Comparison of ENCODE assay signal across 8 cellular contexts in the genomic region with DNA sequence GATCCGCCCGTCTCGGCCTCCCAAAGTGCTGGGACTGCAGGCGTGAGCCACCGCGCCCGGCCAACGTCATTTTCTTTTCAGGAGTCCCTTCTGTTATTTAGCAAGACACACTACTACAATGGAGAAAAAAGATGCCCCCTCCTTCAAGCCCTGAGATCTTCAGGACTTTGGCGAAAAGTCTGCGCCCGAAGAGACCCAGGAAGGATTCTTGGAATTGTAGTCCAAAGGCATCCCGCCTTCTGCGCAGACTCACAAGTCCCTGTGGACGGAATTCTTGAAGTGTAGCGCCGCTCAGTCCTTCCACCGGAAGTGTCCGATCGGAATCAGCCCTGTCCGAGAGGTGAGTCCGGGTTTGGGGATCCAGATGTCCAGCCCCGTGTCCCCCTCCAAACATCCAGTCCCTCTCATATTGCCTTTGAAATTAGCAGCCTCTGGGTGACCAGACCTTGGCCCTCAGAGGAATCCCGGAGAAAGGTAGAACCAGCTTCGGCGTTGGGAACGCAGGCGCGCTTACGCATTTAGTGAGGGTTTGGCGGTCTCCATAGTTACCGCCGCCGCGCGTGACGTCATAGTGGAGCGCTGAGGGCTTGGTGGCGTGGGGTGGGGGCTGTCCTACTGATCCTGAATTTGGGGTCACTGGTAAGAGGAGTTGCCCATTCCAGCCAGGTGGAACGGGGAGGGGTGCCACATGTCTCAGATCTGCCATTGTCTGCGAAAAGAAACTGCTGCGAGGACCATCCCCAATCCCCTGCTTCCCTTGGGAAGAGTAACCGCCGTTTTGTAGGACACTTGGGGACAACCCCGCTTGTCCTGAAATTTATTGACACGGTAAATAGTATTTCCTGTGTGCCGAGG. TPM values are rescaled to one million over a fixed set of nuclear protein-coding genes. Genes with fewer than 3 reads are reported as not detected.
DNase-seq lines count a peak whose midpoint lies in the region; ATAC-seq, FAIRE-seq and TF ChIP-seq lines count a peak whose summit lies in the region.

No MANE protein-coding gene starts in this region.

- CTCF ChIA-PET in activated CD8-positive, alpha-beta memory T cell treated with anti-CD3 and anti-CD28 coated beads, Interleukin-2, amount 10 ng/mL, durations not matched to agents 7 days and 5 days (lab: Charles Lee) = interaction anchor here (1.3 to 1.6 kb wide), 2 partner anchors 16 to 24 kb away, joined by 3 to 4 read pairs; no protein-coding TSS in a partner anchor
- CTCF ChIA-PET in H1 (lab: Charles Lee; ENCODE audit: partially characterized antibody) = no interaction called here

- H3K27me3 Mint-ChIP-seq in activated CD8-positive, alpha-beta memory T cell treated with anti-CD3 and anti-CD28 coated beads, Interleukin-2, amount 10 ng/mL, durations not matched to agents 7 days and 5 days = no peaks in the 10 kb centered on the region
- H3K27me3 Mint-ChIP-seq in memory B cell = no peaks in the 10 kb centered on the region

- H3K36me3 Mint-ChIP-seq in activated CD8-positive, alpha-beta memory T cell treated with anti-CD3 and anti-CD28 coated beads, Interleukin-2, amount 10 ng/mL, durations not matched to agents 7 days and 5 days = peaks cover 6% of the 10 kb centered on the region
- H3K36me3 Mint-ChIP-seq in memory B cell = peaks cover 21% of the 10 kb centered on the region

- H4K91ac ChIP-seq in H1 (replicated peaks; ENCODE audit: insufficient read length, low read length) = no peak overlapping the region

- H3K18ac ChIP-seq in H1 (ENCODE audit: extremely low read depth, low read length) = peak overlapping the region; percentile 33; the same call in 1 of the 2 replicates

- H2BK15ac ChIP-seq in H1 (ENCODE audit: low read length) = 0 out of 2 replicates have a peak overlapping the region, but pooled peaks have one; percentile 6

- H3K79me2 ChIP-seq in H1 (ENCODE audit: control insufficient read depth in 1 of 2, insufficient read depth in 2 of 2, low read length in 2 of 2) = peaks cover 0 to 21% of the 10 kb centered on the region in 2 experiments; a peak in 2 of 4 replicates

- peak overlapping the region; percentile 23; the same call in 1 of the 2 replicates for H4K8ac ChIP-seq in H1 (ENCODE audit: extremely low read depth, insufficient read depth, low read length)

- H3K27me3 ChIP-seq in H1 (replicated peaks in 1 of 4; ENCODE audit: control insufficient read depth in 3 of 4, extremely low read depth in 1 of 4, insufficient read depth in 3 of 4, low read length in 3 of 4) = no peaks in the 10 kb centered on the region

- H2BK20ac ChIP-seq in H1 (ENCODE audit: low read length) = no peak overlapping the region

- TF ChIP-seq RAD21 in H1 (IDR thresholded peaks at IDR 0.05 in 1 of 2, conservative IDR thresholded peaks at IDR 0.05 in 1 of 2; ENCODE audit: low read depth in 2 of 2, low read length in 2 of 2) = no peak

- H4K20me1 ChIP-seq in H1 (replicated peaks in 1 of 2; ENCODE audit: control insufficient read depth in 1 of 2, insufficient read depth in 2 of 2, low read length in 2 of 2) = no peaks in the 10 kb centered on the region

- peak overlapping the region; percentile 83 to 97 (median 90) for H3K4me3 ChIP-seq in H1 (ENCODE audit: extremely low read depth in 1 of 4, insufficient read depth in 2 of 4, low read depth in 3 of 4, low read length in 4 of 4)

- no peak overlapping the region for H3K14ac ChIP-seq in H1 (ENCODE audit: insufficient read length)

- H3K4me2 ChIP-seq in H1 (ENCODE audit: insufficient read depth in 1 of 2, low read depth in 2 of 2, low read length in 2 of 2) = peak overlapping the region; percentile 69 to 87

- H2BK12ac ChIP-seq in H1 (ENCODE audit: low read depth, low read length) = no peak overlapping the region; the same call in 1 of the 2 replicates

- POLR2A ChIA-PET in H1 (lab: Charles Lee; ENCODE audit: partially characterized antibody) = interaction anchor here (0.7 to 1.3 kb wide), 9 partner anchors 8 to 942 kb away, joined by 3 to 5 read pairs (median 3); partner anchors contain the start of gene ZKSCAN8

- peaks cover 24% of the 10 kb centered on the region for H3K4me1 Mint-ChIP-seq in activated CD8-positive, alpha-beta memory T cell treated with anti-CD3 and anti-CD28 coated beads, Interleukin-2, amount 10 ng/mL, durations not matched to agents 7 days and 5 days
- H3K4me1 Mint-ChIP-seq in memory B cell = peaks cover 15% of the 10 kb centered on the region

- TF ChIP-seq CTCF in H1 (IDR thresholded peaks at IDR 0.05; ENCODE audit: control extremely low read depth in 1 of 3, insufficient read depth in 1 of 3, low read depth in 1 of 3, low read length in 3 of 3) = no peak

- H3K27ac ChIP-seq in H1 (ENCODE audit: low read depth, low read length) = peak overlapping the region; percentile 93

- no peaks in the 10 kb centered on the region; a peak in 1 of 7 replicates for H3K4me1 ChIP-seq in H1 (replicated peaks in 1 of 4; ENCODE audit: control insufficient read depth in 3 of 4, insufficient read depth in 4 of 4, low read length in 3 of 4)

- WGBS in H1 (ENCODE audit: extremely low coverage in 1 of 2, insufficient coverage in 1 of 2, insufficient read length in 1 of 2, insufficient replicate concordance in 2 of 2, low coverage in 1 of 2, low lambda C conversion rate in 2 of 2, missing lambda C conversion rate in 1 of 2), 2 experiments = 1% methylated on average over 45 of the region's 46 CpGs; no CpG with 5 or more reads in 1 of the 2 experiments

- FAIRE-seq in H1 (lab: Jason Lieb, UNC) = peak; percentile 7

- no peaks in the 10 kb centered on the region; the same call in 1 of the 2 replicates for H3K23me2 ChIP-seq in H1 (ENCODE audit: low read depth, low read length)

- H3K36me3 ChIP-seq in H1 (ENCODE audit: control insufficient read depth in 2 of 4, insufficient read depth in 4 of 4, low read length in 3 of 4) = peaks cover 2 to 7% (median 5%) of the 10 kb centered on the region in 4 experiments; a peak in 7 of 8 replicates

- peak overlapping the region; percentile 64 for H2BK5ac ChIP-seq in H1 (ENCODE audit: low read depth, low read length)

- peak overlapping the region; percentile 91 for H3K27ac Mint-ChIP-seq in activated CD8-positive, alpha-beta memory T cell treated with anti-CD3 and anti-CD28 coated beads, Interleukin-2, amount 10 ng/mL, durations not matched to agents 7 days and 5 days
- peak overlapping the region; percentile 96 for H3K27ac Mint-ChIP-seq in memory B cell

- no peak overlapping the region for H2BK120ac ChIP-seq in H1 (replicated peaks; ENCODE audit: low read depth, low read length)

- H2AK5ac ChIP-seq in H1 (ENCODE audit: low read depth, low read length) = no peak overlapping the region

- peak in 1 of 2 experiments; percentile 45; a peak in 1 of 3 replicates for TF ChIP-seq POLR2A in H1 (IDR thresholded peaks at IDR 0.05; ENCODE audit: control extremely low read depth in 1 of 2, low read depth in 2 of 2, low read length in 2 of 2)

- H3K4ac ChIP-seq in H1 (replicated peaks; ENCODE audit: insufficient read length, low read depth, low read length) = no peak overlapping the region

- H3K79me1 ChIP-seq in H1 (ENCODE audit: low read depth, low read length) = no peaks in the 10 kb centered on the region

- ATAC-seq in GM21367 (IDR thresholded peaks at IDR 0.05; ENCODE audit: unreplicated experiment) (peak; percentile 66), memory B cell (ENCODE audit: low read depth) (peak; percentile 71)
- peak; percentile 89 for ATAC-seq in activated CD8-positive, alpha-beta memory T cell treated with anti-CD3 and anti-CD28 coated beads, Interleukin-2, amount 10 ng/mL, durations not matched to agents 7 days and 5 days

- peak in 1 of 2 experiments; percentile 46; a peak in 1 of 3 replicates for TF ChIP-seq EP300 in H1 (IDR thresholded peaks at IDR 0.05; ENCODE audit: borderline replicate concordance in 1 of 2, low read depth in 2 of 2, low read length in 2 of 2)

- H3K9ac ChIP-seq in H1 (replicated peaks in 1 of 4; ENCODE audit: extremely low read depth in 1 of 4, low read depth in 3 of 4, low read length in 3 of 4) = peak overlapping the region; percentile 68 to 96 (median 92)

- no peak overlapping the region for H3K23ac ChIP-seq in H1 (ENCODE audit: insufficient read length)

- H3K9me3 ChIP-seq in H1 (ENCODE audit: insufficient read depth in 2 of 2, low read depth in 1 of 2, low read length in 1 of 2) = no peaks in the 10 kb centered on the region

- H4K5ac ChIP-seq in H1 (ENCODE audit: insufficient read length, low read depth, low read length) = peak overlapping the region; percentile 55

- peak overlapping the region; percentile 95 for H3K4me3 Mint-ChIP-seq in activated CD8-positive, alpha-beta memory T cell treated with anti-CD3 and anti-CD28 coated beads, Interleukin-2, amount 10 ng/mL, durations not matched to agents 7 days and 5 days
- peak overlapping the region; percentile 83 for H3K4me3 Mint-ChIP-seq in memory B cell

- DNase-seq in COLO668 (lab: John Stamatoyannopoulos, UW; ENCODE audit: unreplicated experiment) = peak; percentile 84
- DNase-seq in HT1080 (ENCODE audit: low read depth) = peak; percentile 90
- DNase-seq in NK-92 treated with Interleukin-12 subunit alpha and Interleukin-12 subunit beta, amount 100 ng/mL, for 24 hours (lab: John Stamatoyannopoulos, UW) = peak; percentile 83
- DNase-seq in activated CD8-positive, alpha-beta memory T cell treated with anti-CD3 and anti-CD28 coated beads, Interleukin-2, amount 10 ng/mL, durations not matched to agents 7 days and 5 days = peak; percentile 92
- DNase-seq in H1 (ENCODE audit: low read depth in 1 of 2, low spot score in 2 of 2) = peak; percentile 90 to 94
- peak; percentile 96 to 97 for DNase-seq in memory B cell (ENCODE audit: low spot score in 2 of 2)
- peak; percentile 76 to 84 (median 83) for DNase-seq in stimulated activated CD4-positive, alpha-beta T cell treated with anti-CD3 and anti-CD28 coated beads, TNF-alpha, amount 100 ng/mL, for 48 hours (ENCODE audit: low read depth in 3 of 3)

- H3K56ac ChIP-seq in H1 (replicated peaks; ENCODE audit: insufficient read length, low read depth, low read length) = no peak overlapping the region

- peak overlapping the region; percentile 100 for H2AFZ ChIP-seq in H1 (ENCODE audit: low read length)

- H3K9me3 Mint-ChIP-seq in activated CD8-positive, alpha-beta memory T cell treated with anti-CD3 and anti-CD28 coated beads, Interleukin-2, amount 10 ng/mL, durations not matched to agents 7 days and 5 days (ENCODE audit: low read depth) = no peaks in the 10 kb centered on the region
- H3K9me3 Mint-ChIP-seq in memory B cell = peaks cover 5% of the 10 kb centered on the region

RNA-seq across cellular contexts. Expression of gene ZNF165, which starts 0.5 kb away (rescaled TPM):
- total RNA-seq in HT1080 (2014; rRNA removed; shearing (Covaris generic)) = 0.39 and 0.43 TPM in 2 replicates
- polyA plus RNA-seq in HT1080 (2015; cell fraction: cytosol; rRNA removed) = 0.41 and 0.63 TPM in 2 replicates
- polyA plus RNA-seq in HT1080 (2015; cell fraction: nucleus; rRNA removed) = 0.61 and 0.87 TPM in 2 replicates
- under 1 TPM; 0.61 to 0.70 TPM for total RNA-seq in activated CD8-positive, alpha-beta memory T cell treated with anti-CD3 and anti-CD28 coated beads, Interleukin-2, amount 10 ng/mL, durations not matched to agents 7 days and 5 days
- 9.3 and 10.2 TPM in 2 replicates for total RNA-seq in H1 (2021; fragmentation: NEBNext Ultra II Directional; extraction: Animal tissue kit (Norgen Biotek cat#: 25700))
- 0.71 and 1.2 TPM in 2 replicates for polyA plus RNA-seq in H1 (2011; rRNA removed)
- polyA plus RNA-seq in H1 (2011; cell fraction: cytosol; rRNA removed) = 1.2 TPM
- 1.3 TPM for polyA plus RNA-seq in H1 (2011; cell fraction: nucleus; rRNA removed)
- 2.6 to 6.1 TPM (median 4.3 TPM) in 4 replicates for polyA plus RNA-seq in H1 (2012, experiment 1 of 2)
- 0.38 TPM for polyA plus RNA-seq in H1 (2012, experiment 2 of 2)
- polyA plus RNA-seq in H1 (2013, experiment 1 of 2) = 4.3 TPM
- 3.9 TPM for polyA plus RNA-seq in H1 (2013, experiment 2 of 2)
- polyA minus RNA-seq in H1 (2011; rRNA and poly(A)+ RNA removed) = 3.8 and 4.2 TPM in 2 replicates
- polyA minus RNA-seq in H1 (2011; cell fraction: cytosol; rRNA and poly(A)+ RNA removed) = 2.4 TPM
- 4.1 TPM for polyA minus RNA-seq in H1 (2011; cell fraction: nucleus; rRNA and poly(A)+ RNA removed)

RNA-seq across cellular contexts. Expression of gene ZSCAN16, which starts 43.6 kb away (rescaled TPM):
- 1.6 and 3.2 TPM in 2 replicates for total RNA-seq in HT1080 (2014; rRNA removed; shearing (Covaris generic))
- 0.18 and 0.47 TPM in 2 replicates for polyA plus RNA-seq in HT1080 (2015; cell fraction: cytosol; rRNA removed)
- polyA plus RNA-seq in HT1080 (2015; cell fraction: nucleus; rRNA removed) = 0.69 and 2.1 TPM in 2 replicates
- 1 to 10 TPM; 4.6 to 7.5 TPM for total RNA-seq in activated CD8-positive, alpha-beta memory T cell treated with anti-CD3 and anti-CD28 coated beads, Interleukin-2, amount 10 ng/mL, durations not matched to agents 7 days and 5 days
- total RNA-seq in H1 (2021; fragmentation: NEBNext Ultra II Directional; extraction: Animal tissue kit (Norgen Biotek cat#: 25700)) = 7.4 and 9.4 TPM in 2 replicates
- polyA plus RNA-seq in H1 (2011; rRNA removed) = 1.9 and 3.6 TPM in 2 replicates
- polyA plus RNA-seq in H1 (2011; cell fraction: cytosol; rRNA removed) = 6.8 TPM
- polyA plus RNA-seq in H1 (2011; cell fraction: nucleus; rRNA removed) = 4.2 TPM
- 8.0 to 11.4 TPM (median 10.0 TPM) in 4 replicates for polyA plus RNA-seq in H1 (2012, experiment 1 of 2)
- 0.96 TPM for polyA plus RNA-seq in H1 (2012, experiment 2 of 2)
- polyA plus RNA-seq in H1 (2013, experiment 1 of 2) = 9.6 TPM
- 9.1 TPM for polyA plus RNA-seq in H1 (2013, experiment 2 of 2)
- polyA minus RNA-seq in H1 (2011; rRNA and poly(A)+ RNA removed) = 10.2 and 13.4 TPM in 2 replicates
- 3.7 TPM for polyA minus RNA-seq in H1 (2011; cell fraction: cytosol; rRNA and poly(A)+ RNA removed)
- polyA minus RNA-seq in H1 (2011; cell fraction: nucleus; rRNA and poly(A)+ RNA removed) = 9.1 TPM

Comparison
In these comparisons a context has a peak if more than half of its experiments do, and no peak if none do; other contexts are left out.
1. Peak in every context shown above with its lines: DNase-seq, ATAC-seq, H3K4me3 ChIP-seq and H3K27ac ChIP-seq.